ENCODE assay signal across 13 cellular contexts in the genomic region with DNA sequence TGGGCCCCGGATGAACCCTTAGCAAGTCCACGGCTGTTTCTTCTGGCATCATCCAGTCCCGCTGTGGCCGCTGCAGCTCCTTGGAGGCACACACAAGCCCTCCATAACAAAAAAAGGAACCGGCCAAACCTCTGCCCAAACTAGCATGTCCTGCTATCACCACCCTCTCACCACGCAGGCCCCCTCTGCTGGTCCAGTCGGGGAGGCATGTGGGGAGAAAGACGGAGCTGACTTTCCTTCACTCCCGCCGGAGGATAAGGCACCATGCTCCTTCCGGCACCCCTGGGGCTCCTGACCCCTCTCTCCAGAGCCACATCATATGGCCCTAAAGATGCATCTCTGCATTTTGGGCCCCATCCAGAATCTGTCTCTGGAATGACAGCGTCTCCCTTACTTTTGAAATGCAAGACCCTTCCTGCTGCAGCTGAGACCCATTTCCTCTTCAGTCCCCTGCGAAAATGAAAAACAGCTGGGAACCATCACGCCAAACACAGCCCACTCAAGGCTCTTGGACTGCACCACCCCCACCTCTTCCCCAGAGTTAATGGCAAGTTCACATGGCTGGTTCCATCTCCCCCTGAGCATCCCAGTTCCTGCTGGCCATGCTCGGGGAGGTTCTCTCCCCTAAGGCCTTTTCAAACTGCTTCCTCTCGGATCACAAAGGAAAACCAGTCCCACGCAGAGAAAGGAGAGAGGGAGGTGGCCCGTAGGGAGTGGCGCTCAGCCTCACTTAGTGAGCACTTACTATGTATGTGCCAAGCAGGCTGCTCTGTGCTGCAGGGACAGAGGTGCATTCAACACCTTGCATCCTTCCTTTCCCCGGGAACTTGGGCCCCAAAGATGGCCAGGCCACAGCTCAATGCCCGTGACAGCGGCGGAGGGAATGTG. TPM values are rescaled to one million over a fixed set of nuclear protein-coding genes. Genes with fewer than 3 reads are reported as not detected.
DNase-seq lines count a peak whose midpoint lies in the region; ATAC-seq and TF ChIP-seq lines count a peak whose summit lies in the region.
"Had no signal": no experiment of that assay in that cellular context is flagged by ENCODE, and none has a peak within 500 bp of the region (broad histone marks: within the 10 kb centered on the region; RNA-seq: fewer than 3 reads in every experiment).

No MANE protein-coding gene starts in this region.

- H3K4me1 ChIP-seq in BE2C (no peaks in the 10 kb centered on the region), Panc1 (ENCODE audit: control insufficient read depth, insufficient read depth, low read length) (no peaks in the 10 kb centered on the region), ovary (ENCODE audit: insufficient read depth) (peaks cover 12% of the 10 kb centered on the region)

- no peaks in the 10 kb centered on the region for H3K9me3 Mint-ChIP-seq in effector memory CD8-positive, alpha-beta T cell

- TF ChIP-seq CTCF in BE2C (IDR thresholded peaks at IDR 0.05; ENCODE audit: low read depth, low read length) (peak; percentile 39), Panc1 (IDR thresholded peaks at IDR 0.05) (no peak), fibroblast of villous mesenchyme (IDR thresholded peaks at IDR 0.05; ENCODE audit: insufficient read depth, low read depth, low read length) (peak; percentile 72), ovary (IDR thresholded peaks at IDR 0.05) (peak in 1 of 3 donors; percentile 44)

- no peak for TF ChIP-seq EP300 in ovary (IDR thresholded peaks at IDR 0.05)

- H3K27ac ChIP-seq in Panc1 (ENCODE audit: low read length) (no peak overlapping the region), ovary (no peak overlapping the region)
- H3K27ac ChIP-seq: adrenal gland, stomach had no signal

- CTCF ChIA-PET in Panc1 (lab: Charles Lee), result interaction anchor here (1.1 kb wide), 1 partner anchor 30 kb away, joined by 3 read pairs; no protein-coding TSS in a partner anchor

- H3K27me3 Mint-ChIP-seq in effector memory CD8-positive, alpha-beta T cell, result no peaks in the 10 kb centered on the region

- intact Hi-C loops in Panc1 (cut with micrococcal nuclease; ENCODE audit: unreplicated experiment), result no loop called here
- intact Hi-C loops in ovary (cut with DNase I), result no loop called here

- ATAC-seq in Panc1 (peak; percentile 44; the same call in 1 of the 2 replicates), HG02981 (IDR thresholded peaks at IDR 0.05; ENCODE audit: unreplicated experiment) (no peak), HG03354 (IDR thresholded peaks at IDR 0.05; ENCODE audit: poor library complexity, severe bottlenecking, unreplicated experiment) (no peak)
- ATAC-seq in effector memory CD8-positive, alpha-beta T cell (replicated peaks), result no peak

- H3K27ac Mint-ChIP-seq in effector memory CD8-positive, alpha-beta T cell, result no peak overlapping the region

- BruUV-seq in Panc1 (replicated peaks; lab: Mats Ljungman, UMichigan), result no TSS peak

- no peak overlapping the region for H3K4me3 ChIP-seq in BE2C (ENCODE audit: low read depth, low read length)
- no peak overlapping the region for H3K4me3 ChIP-seq in Panc1 (ENCODE audit: low read depth in 2 of 2, low read length in 2 of 2)
- no peak overlapping the region for H3K4me3 ChIP-seq in fibroblast of villous mesenchyme (ENCODE audit: low read depth, low read length)
- no peak overlapping the region for H3K4me3 ChIP-seq in ovary
- H3K4me3 ChIP-seq: adrenal gland, stomach had no signal

- H3K4me1 Mint-ChIP-seq in effector memory CD8-positive, alpha-beta T cell (ENCODE audit: low read depth in 2 of 2), result no peaks in the 10 kb centered on the region

- no peaks in the 10 kb centered on the region for H3K9me3 ChIP-seq in BE2C
- H3K9me3 ChIP-seq in Panc1 (ENCODE audit: control insufficient read depth, insufficient read depth, low read depth, low read length), result no peaks in the 10 kb centered on the region
- H3K9me3 ChIP-seq in ovary, result no peaks in the 10 kb centered on the region
- H3K9me3 ChIP-seq: adrenal gland, stomach had no signal

- in situ Hi-C loops in Panc1 (cut with HindIII; ENCODE audit: low pct_unique_long_range_greater_than_20kb, low sequenced_read_pairs), result no loop called here

- DNase-seq in BE2C, result no peak
- DNase-seq in Panc1 (ENCODE audit: low read depth, low spot score), result no peak
- DNase-seq in fibroblast of villous mesenchyme (ENCODE audit: low read depth), result peak; percentile 63
- peak in 4 of 5 donors; percentile 59 to 68 (median 65) for DNase-seq in ovary
- no peak for DNase-seq in KG1 (lab: John Stamatoyannopoulos, UW)
- DNase-seq in effector memory CD8-positive, alpha-beta T cell, result no peak
- DNase-seq: activated CD8-positive, alpha-beta memory T cell treated with anti-CD3 and anti-CD28 coated beads, Interleukin-2, amount 50 U/mL, for 4 hours; adrenal gland; midbrain; MV-4-11; stomach had no signal

- WGBS in ovary, 3 donors, result 42 to 46% (median 45%) methylated on average over 23 of the region's 23 CpGs

- H3K36me3 ChIP-seq in BE2C (no peaks in the 10 kb centered on the region), Panc1 (ENCODE audit: control insufficient read depth, insufficient read depth, low read length) (no peaks in the 10 kb centered on the region), ovary (no peaks in the 10 kb centered on the region)
- H3K36me3 ChIP-seq: adrenal gland, stomach had no signal

- H3K27me3 ChIP-seq in BE2C (no peaks in the 10 kb centered on the region), Panc1 (ENCODE audit: control insufficient read depth, insufficient read depth, low read length) (no peaks in the 10 kb centered on the region), ovary (no peaks in the 10 kb centered on the region)
- H3K27me3 ChIP-seq: adrenal gland had no signal

- no peak for TF ChIP-seq POLR2A in ovary (IDR thresholded peaks at IDR 0.05)

- POLR2A ChIA-PET in Panc1 (lab: Charles Lee), result no interaction called here

- no peak overlapping the region for H3K4me3 Mint-ChIP-seq in effector memory CD8-positive, alpha-beta T cell

- no peaks in the 10 kb centered on the region for H3K36me3 Mint-ChIP-seq in effector memory CD8-positive, alpha-beta T cell (ENCODE audit: insufficient read depth)

RNA-seq across cellular contexts. Expression of a gene that starts 35.2 kb away (rescaled TPM):
- polyA plus RNA-seq in BE2C (2012; ENCODE audit: insufficient read depth, insufficient read length, low read depth), result not detected
- 60.2 TPM for total RNA-seq in Panc1 (2021; ENCODE audit: unreplicated experiment)
- 42.9 TPM for polyA plus RNA-seq in Panc1 (2012; ENCODE audit: insufficient read length)
- total RNA-seq in fibroblast of villous mesenchyme, result 29.3 and 40.6 TPM in 2 replicates
- 10 to 100 TPM in 6 of 7 donors, 1 to 10 TPM in 1; 7.8 to 67.5 (median 30.7) TPM for total RNA-seq in ovary
- 10 to 100 TPM in 1 of 2 donors, 1 to 10 TPM in 1; 9.0 to 23.3 TPM for polyA plus RNA-seq in ovary

RNA-seq across cellular contexts. Expression of a gene that starts 37.9 kb away (rescaled TPM):
- polyA plus RNA-seq in BE2C (2012; ENCODE audit: insufficient read depth, insufficient read length, low read depth), result 1.7 TPM
- total RNA-seq in Panc1 (2021; ENCODE audit: unreplicated experiment), result 0.69 TPM
- 0.31 TPM for polyA plus RNA-seq in Panc1 (2012; ENCODE audit: insufficient read length)
- 1,329 and 1,968 TPM in 2 replicates for total RNA-seq in fibroblast of villous mesenchyme
- 100 to 1,000 TPM; 113 to 520 (median 431) TPM for total RNA-seq in ovary
- 100 to 1,000 TPM; 105 to 356 TPM for polyA plus RNA-seq in ovary

Comparison
In these comparisons a context has a peak if more than half of its experiments do, and no peak if none do; other contexts are left out.
1. DNase-seq: peak in fibroblast of villous mesenchyme (single experiment) and ovary (4 of 5); none in BE2C (single experiment), Panc1 (single experiment), KG1 (single experiment) and effector memory CD8-positive, alpha-beta T cell (0 of 3).
2. RNA of a gene that starts 37.9 kb away (total RNA-seq): 1,329 to 1,968 TPM in fibroblast of villous mesenchyme and 113 to 520 TPM in ovary; 0.69 TPM in Panc1 (single experiment); every median in the first group is over 10 times any median in the second.